In genomic region chr6:40587240-40588069, GRCh38 we compare ENCODE assay signal across 8 cellular contexts. TPM values are rescaled to one million over a fixed set of nuclear protein-coding genes. Genes with fewer than 3 reads are reported as not detected.
DNase-seq lines count a peak whose midpoint lies in the region; ATAC-seq and TF ChIP-seq lines count a peak whose summit lies in the region.

Gene LRFN2 (minus strand): TSS chr6:40587364.

- peak; percentile 70 for TF ChIP-seq CTCF in activated CD8-positive, alpha-beta T cell treated with anti-CD3 and anti-CD28 coated beads for 36 hours (IDR thresholded peaks at IDR 0.05)

- POLR2A ChIA-PET in activated CD8-positive, alpha-beta T cell treated with anti-CD3 and anti-CD28 coated beads for 36 hours (lab: Charles Lee), result no interaction called here

- CTCF ChIA-PET in activated CD8-positive, alpha-beta T cell treated with anti-CD3 and anti-CD28 coated beads for 36 hours (lab: Charles Lee), result interaction anchor here (0.6 to 2.0 kb wide), 12 partner anchors 10 to 259 kb away, joined by 3 to 7 read pairs (median 4); no protein-coding TSS in a partner anchor

- ATAC-seq in HG02852 (IDR thresholded peaks at IDR 0.05; ENCODE audit: unreplicated experiment), result peak; percentile 81
- ATAC-seq in activated CD8-positive, alpha-beta T cell treated with anti-CD3 and anti-CD28 coated beads for 36 hours, result peak; percentile 96
- no peak for ATAC-seq in HG03520 (IDR thresholded peaks at IDR 0.05; ENCODE audit: unreplicated experiment)

- H3K9me3 Mint-ChIP-seq in activated CD8-positive, alpha-beta T cell treated with anti-CD3 and anti-CD28 coated beads for 36 hours, result no peaks in the 10 kb centered on the region

- peaks cover 35% of the 10 kb centered on the region for H3K27me3 Mint-ChIP-seq in activated CD8-positive, alpha-beta T cell treated with anti-CD3 and anti-CD28 coated beads for 36 hours

- intact Hi-C loops in activated CD8-positive, alpha-beta T cell treated with anti-CD3 and anti-CD28 coated beads for 36 hours (cut with micrococcal nuclease), result no loop called here

- peak within 1 kb of the TSS; percentile 70 for H3K4me3 Mint-ChIP-seq in activated CD8-positive, alpha-beta T cell treated with anti-CD3 and anti-CD28 coated beads for 36 hours

- H3K4me1 Mint-ChIP-seq in activated CD8-positive, alpha-beta T cell treated with anti-CD3 and anti-CD28 coated beads for 36 hours (ENCODE audit: low read depth), result peaks cover 15% of the 10 kb centered on the region

- H3K27ac Mint-ChIP-seq in activated CD8-positive, alpha-beta T cell treated with anti-CD3 and anti-CD28 coated beads for 36 hours, result no peak within 1 kb of the TSS

- DNase-seq in GM04503 (ENCODE audit: low read depth) (peak; percentile 1), NCI-H2171 treated with DMSO at 0.1 percent for 48 hours (lab: John Stamatoyannopoulos, UW) (peak; percentile 81), medulla oblongata (ENCODE audit: extremely low spot score) (peak; percentile 49)
- peak; percentile 73 for DNase-seq in activated CD8-positive, alpha-beta T cell treated with anti-CD3 and anti-CD28 coated beads for 36 hours
- peak; percentile 9 for DNase-seq in effector CD4-positive, alpha-beta T cell
- DNase-seq in stimulated activated CD4-positive, alpha-beta T cell treated with anti-CD3 and anti-CD28 coated beads, TNF-alpha, amount 100 ng/mL, for 48 hours (ENCODE audit: low read depth in 3 of 3), result peak; percentile 46 to 62 (median 56)

- H3K36me3 Mint-ChIP-seq in activated CD8-positive, alpha-beta T cell treated with anti-CD3 and anti-CD28 coated beads for 36 hours (ENCODE audit: low read depth), result no peaks in the 10 kb centered on the region

RNA-seq across cellular contexts. Expression of gene LRFN2, which starts in this region (rescaled TPM):
- not detected for total RNA-seq in activated CD8-positive, alpha-beta T cell treated with anti-CD3 and anti-CD28 coated beads for 36 hours

Comparison
In these comparisons a context has a peak if more than half of its experiments do, and no peak if none do; other contexts are left out.
1. Peak in DNase-seq and ATAC-seq in activated CD8-positive, alpha-beta T cell treated with anti-CD3 and anti-CD28 coated beads for 36 hours; RNA of the gene not detected or under 1 TPM.
2. DNase-seq: peak in every context shown above with its lines; median percentile 81 in NCI-H2171 treated with DMSO at 0.1 percent for 48 hours; 73 in activated CD8-positive, alpha-beta T cell treated with anti-CD3 and anti-CD28 coated beads for 36 hours; 56 in stimulated activated CD4-positive, alpha-beta T cell treated with anti-CD3 and anti-CD28 coated beads, TNF-alpha, amount 100 ng/mL, for 48 hours; 49 in medulla oblongata; 9 in effector CD4-positive, alpha-beta T cell; 1 in GM04503.